1 cellular context compared by ENCODE assay signal in genomic region chr15:40038654-40039543, GRCh38.
A peak's percentile ranks its signal among the peaks of the same experiment; 100 is the strongest.
TF ChIP-seq lines count a peak whose summit lies in the region.

A gene with protein sequence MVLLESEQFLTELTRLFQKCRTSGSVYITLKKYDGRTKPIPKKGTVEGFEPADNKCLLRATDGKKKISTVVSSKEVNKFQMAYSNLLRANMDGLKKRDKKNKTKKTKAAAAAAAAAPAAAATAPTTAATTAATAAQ (minus strand): TSS chr15:40039181. CDS start chr15:40039116, 65 bp downstream.

TF ChIP-seq in HEK293, 187 proteins besides CTCF, POLR2A, EP300 and RAD21 (continued from another document):
- TF ChIP-seq, protein P1, sequence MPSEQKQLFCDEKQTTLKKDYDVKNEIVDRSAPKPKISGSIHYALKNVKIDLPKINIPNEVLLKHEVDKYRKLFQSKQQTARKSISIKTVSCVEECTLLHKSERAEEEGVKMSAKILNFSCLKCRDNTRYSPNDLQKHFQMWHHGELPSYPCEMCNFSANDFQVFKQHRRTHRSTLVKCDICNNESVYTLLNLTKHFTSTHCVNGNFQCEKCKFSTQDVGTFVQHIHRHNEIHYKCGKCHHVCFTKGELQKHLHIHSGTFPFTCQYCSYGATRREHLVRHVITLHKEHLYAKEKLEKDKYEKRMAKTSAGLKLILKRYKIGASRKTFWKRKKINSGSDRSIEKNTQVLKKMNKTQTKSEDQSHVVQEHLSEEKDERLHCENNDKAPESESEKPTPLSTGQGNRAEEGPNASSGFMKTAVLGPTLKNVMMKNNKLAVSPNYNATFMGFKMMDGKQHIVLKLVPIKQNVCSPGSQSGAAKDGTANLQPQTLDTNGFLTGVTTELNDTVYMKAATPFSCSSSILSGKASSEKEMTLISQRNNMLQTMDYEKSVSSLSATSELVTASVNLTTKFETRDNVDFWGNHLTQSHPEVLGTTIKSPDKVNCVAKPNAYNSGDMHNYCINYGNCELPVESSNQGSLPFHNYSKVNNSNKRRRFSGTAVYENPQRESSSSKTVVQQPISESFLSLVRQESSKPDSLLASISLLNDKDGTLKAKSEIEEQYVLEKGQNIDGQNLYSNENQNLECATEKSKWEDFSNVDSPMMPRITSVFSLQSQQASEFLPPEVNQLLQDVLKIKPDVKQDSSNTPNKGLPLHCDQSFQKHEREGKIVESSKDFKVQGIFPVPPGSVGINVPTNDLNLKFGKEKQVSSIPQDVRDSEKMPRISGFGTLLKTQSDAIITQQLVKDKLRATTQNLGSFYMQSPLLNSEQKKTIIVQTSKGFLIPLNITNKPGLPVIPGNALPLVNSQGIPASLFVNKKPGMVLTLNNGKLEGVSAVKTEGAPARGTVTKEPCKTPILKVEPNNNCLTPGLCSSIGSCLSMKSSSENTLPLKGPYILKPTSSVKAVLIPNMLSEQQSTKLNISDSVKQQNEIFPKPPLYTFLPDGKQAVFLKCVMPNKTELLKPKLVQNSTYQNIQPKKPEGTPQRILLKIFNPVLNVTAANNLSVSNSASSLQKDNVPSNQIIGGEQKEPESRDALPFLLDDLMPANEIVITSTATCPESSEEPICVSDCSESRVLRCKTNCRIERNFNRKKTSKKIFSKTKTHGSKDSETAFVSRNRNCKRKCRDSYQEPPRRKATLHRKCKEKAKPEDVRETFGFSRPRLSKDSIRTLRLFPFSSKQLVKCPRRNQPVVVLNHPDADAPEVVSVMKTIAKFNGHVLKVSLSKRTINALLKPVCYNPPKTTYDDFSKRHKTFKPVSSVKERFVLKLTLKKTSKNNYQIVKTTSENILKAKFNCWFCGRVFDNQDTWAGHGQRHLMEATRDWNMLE (tag by site-specific recombination; conservative IDR thresholded peaks at IDR 0.05; ENCODE audit: low read depth) = 0 out of 2 replicates have a peak, but pooled peaks have one; percentile 54
- TF ChIP-seq HOXA7 (CRISPR knock-in tag; IDR thresholded peaks at IDR 0.05; ENCODE audit: borderline replicate concordance) = no peak
- TF ChIP-seq ZNF830 (tag by site-specific recombination; IDR thresholded peaks at IDR 0.05; ENCODE audit: low read depth) = no peak
- peak; percentile 46 for TF ChIP-seq ZNF629 (tag by site-specific recombination; IDR thresholded peaks at IDR 0.05)
- TF ChIP-seq ZBTB20 (tag by site-specific recombination; IDR thresholded peaks at IDR 0.05) = peak; percentile 62
- TF ChIP-seq EGR2 (tag by site-specific recombination; IDR thresholded peaks at IDR 0.05; ENCODE audit: low read depth) = peak; percentile 14; the same call in 1 of the 2 replicates
- peak; percentile 89 for TF ChIP-seq ZNF366 (tag by site-specific recombination; conservative IDR thresholded peaks at IDR 0.05)
- TF ChIP-seq ZNF560 (tag by site-specific recombination; IDR thresholded peaks at IDR 0.05; ENCODE audit: borderline replicate concordance) = no peak
- TF ChIP-seq ZNF138 (tag by site-specific recombination; IDR thresholded peaks at IDR 0.05; ENCODE audit: borderline replicate concordance) = no peak
- TF ChIP-seq ZFP69B (tag by site-specific recombination; IDR thresholded peaks at IDR 0.05) = no peak
